Comparison of ENCODE assay signal across 1 cellular context in the genomic region with DNA sequence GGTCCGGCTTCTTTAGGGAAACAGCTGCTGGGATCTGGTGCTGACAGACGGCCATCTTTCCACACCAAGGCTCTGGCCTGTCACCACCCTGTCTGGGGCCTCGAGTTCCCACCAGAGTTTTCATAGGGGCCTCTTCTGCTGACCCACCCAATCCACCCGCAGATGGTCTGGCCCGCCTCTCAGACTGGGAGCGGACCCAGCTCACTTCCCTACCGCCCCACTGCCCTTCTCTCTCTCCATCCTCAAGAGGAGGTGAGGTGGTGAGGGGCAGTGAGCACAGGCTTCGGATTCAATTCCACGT.
TF ChIP-seq lines count a peak whose summit lies in the region.

No MANE protein-coding gene starts in this region.

TF ChIP-seq in K562, 482 proteins besides CTCF, POLR2A, EP300 and RAD21:
- TF ChIP-seq, protein P1, sequence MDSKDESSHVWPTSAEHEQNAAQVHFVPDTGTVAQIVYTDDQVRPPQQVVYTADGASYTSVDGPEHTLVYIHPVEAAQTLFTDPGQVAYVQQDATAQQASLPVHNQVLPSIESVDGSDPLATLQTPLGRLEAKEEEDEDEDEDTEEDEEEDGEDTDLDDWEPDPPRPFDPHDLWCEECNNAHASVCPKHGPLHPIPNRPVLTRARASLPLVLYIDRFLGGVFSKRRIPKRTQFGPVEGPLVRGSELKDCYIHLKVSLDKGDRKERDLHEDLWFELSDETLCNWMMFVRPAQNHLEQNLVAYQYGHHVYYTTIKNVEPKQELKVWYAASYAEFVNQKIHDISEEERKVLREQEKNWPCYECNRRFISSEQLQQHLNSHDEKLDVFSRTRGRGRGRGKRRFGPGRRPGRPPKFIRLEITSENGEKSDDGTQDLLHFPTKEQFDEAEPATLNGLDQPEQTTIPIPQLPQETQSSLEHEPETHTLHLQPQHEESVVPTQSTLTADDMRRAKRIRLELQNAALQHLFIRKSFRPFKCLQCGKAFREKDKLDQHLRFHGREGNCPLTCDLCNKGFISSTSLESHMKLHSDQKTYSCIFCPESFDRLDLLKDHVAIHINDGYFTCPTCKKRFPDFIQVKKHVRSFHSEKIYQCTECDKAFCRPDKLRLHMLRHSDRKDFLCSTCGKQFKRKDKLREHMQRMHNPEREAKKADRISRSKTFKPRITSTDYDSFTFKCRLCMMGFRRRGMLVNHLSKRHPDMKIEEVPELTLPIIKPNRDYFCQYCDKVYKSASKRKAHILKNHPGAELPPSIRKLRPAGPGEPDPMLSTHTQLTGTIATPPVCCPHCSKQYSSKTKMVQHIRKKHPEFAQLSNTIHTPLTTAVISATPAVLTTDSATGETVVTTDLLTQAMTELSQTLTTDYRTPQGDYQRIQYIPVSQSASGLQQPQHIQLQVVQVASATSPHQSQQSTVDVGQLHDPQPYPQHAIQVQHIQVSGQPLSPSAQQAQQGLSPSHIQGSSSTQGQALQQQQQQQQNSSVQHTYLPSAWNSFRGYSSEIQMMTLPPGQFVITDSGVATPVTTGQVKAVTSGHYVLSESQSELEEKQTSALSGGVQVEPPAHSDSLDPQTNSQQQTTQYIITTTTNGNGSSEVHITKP (IDR thresholded peaks at IDR 0.05; ENCODE audit: partially characterized antibody): peak; percentile 72
- no peak for TF ChIP-seq CXXC5 (CRISPR knock-in tag; IDR thresholded peaks at IDR 0.05)
